Comparison of ENCODE assay signal across 18 cellular contexts in genomic region chr12:121453629-121454028, GRCh38.
"Had no signal": no experiment of that assay in that cellular context is flagged by ENCODE, and none has a peak within 500 bp of the region (broad histone marks: within the 10 kb centered on the region; RNA-seq: fewer than 3 reads in every experiment).

No MANE protein-coding gene starts in this region.

- H3K27ac ChIP-seq: ascending aorta, right atrium auricular region had no signal

- H3K36me3 ChIP-seq: ascending aorta, right atrium auricular region had no signal

- H3K4me3 ChIP-seq: ascending aorta, left lung, right atrium auricular region had no signal

- DNase-seq: activated CD4-positive, alpha-beta T cell treated with anti-CD3 and anti-CD28 coated beads, Interleukin-2, amount 10 ng/mL, durations not matched to agents 24 days and 14 days; activated naive CD4-positive, alpha-beta T cell treated with anti-CD3 and anti-CD28 coated beads for 36 hours; activated T-cell treated with anti-CD3 and anti-CD28 coated beads for 4 hours; dorsolateral prefrontal cortex; islet precursor cell; left lung; naive thymus-derived CD8-positive, alpha-beta T cell; nucleus accumbens; small intestine; stimulated activated CD4-positive, alpha-beta T cell treated with anti-CD3 and anti-CD28 coated beads, Interleukin-4, amount 100 ng/mL, for 24 hours; stimulated activated naive CD8-positive, alpha-beta T cell treated with anti-CD3 and anti-CD28 coated beads, Interleukin-15, Interleukin-2, amounts not matched to agents 100 U/mL and 50 U/mL, for 24 hours had no signal

- H3K4me1 ChIP-seq: ascending aorta had no signal

- ATAC-seq: naive thymus-derived CD8-positive, alpha-beta T cell; stimulated activated naive CD8-positive, alpha-beta T cell treated with anti-CD3 and anti-CD28 coated beads, Interleukin-15, Interleukin-2, amounts not matched to agents 100 U/mL and 50 U/mL, for 24 hours had no signal

- H3K4me3 Mint-ChIP-seq: activated CD4-positive, alpha-beta T cell treated with anti-CD3 and anti-CD28 coated beads, Interleukin-2, amount 10 ng/mL, durations not matched to agents 24 days and 14 days; activated naive CD4-positive, alpha-beta T cell treated with anti-CD3 and anti-CD28 coated beads for 36 hours; naive thymus-derived CD8-positive, alpha-beta T cell; T-helper 1 cell treated with Interleukin-12 subunit alpha and Interleukin-12 subunit beta and Interleukin-4 antibody, amounts not matched to agents 30 μg/mL and 1 μg/mL, for 36 hours had no signal

- H3K9me3 ChIP-seq: ascending aorta, left lung, right atrium auricular region, upper lobe of left lung had no signal

- H3K27ac Mint-ChIP-seq: activated naive CD4-positive, alpha-beta T cell treated with anti-CD3 and anti-CD28 coated beads for 36 hours; activated T-helper 2 cell treated with anti-CD3 and anti-CD28 coated beads, Interferon-gamma antibody, Interleukin-2, Interleukin-4, amounts not matched to agents 10 μg/mL and 5 μg/mL and 100 μg/mL, durations not matched to agents 14 hours and 24 hours and 36 hours; T-helper 1 cell treated with Interleukin-12 subunit alpha and Interleukin-12 subunit beta and Interleukin-4 antibody, amounts not matched to agents 30 μg/mL and 1 μg/mL, for 36 hours had no signal

- FAIRE-seq: bronchial epithelial cell, endometrium, small intestine had no signal

- H3K9me3 Mint-ChIP-seq: activated CD4-positive, alpha-beta T cell treated with anti-CD3 and anti-CD28 coated beads, Interleukin-2, amount 10 ng/mL, durations not matched to agents 24 days and 14 days; activated naive CD4-positive, alpha-beta T cell treated with anti-CD3 and anti-CD28 coated beads for 36 hours; activated T-helper 2 cell treated with anti-CD3 and anti-CD28 coated beads, Interferon-gamma antibody, Interleukin-2, Interleukin-4, amounts not matched to agents 10 μg/mL and 5 μg/mL and 100 μg/mL, durations not matched to agents 14 hours and 24 hours and 36 hours; naive thymus-derived CD8-positive, alpha-beta T cell; T-helper 1 cell treated with Interleukin-12 subunit alpha and Interleukin-12 subunit beta and Interleukin-4 antibody, amounts not matched to agents 30 μg/mL and 1 μg/mL, for 36 hours had no signal

- H3K27me3 Mint-ChIP-seq: activated CD4-positive, alpha-beta T cell treated with anti-CD3 and anti-CD28 coated beads, Interleukin-2, amount 10 ng/mL, durations not matched to agents 24 days and 14 days; naive thymus-derived CD8-positive, alpha-beta T cell had no signal

- H3K27me3 ChIP-seq: ascending aorta, dorsolateral prefrontal cortex, left lung, right atrium auricular region, upper lobe of left lung had no signal
